Comparison of ENCODE assay signal across 24 cellular contexts in genomic region chr1:207898260-207898659, GRCh38. TPM values are rescaled to one million over a fixed set of nuclear protein-coding genes. Genes with fewer than 3 reads are reported as not detected.
"Had no signal": no experiment of that assay in that cellular context is flagged by ENCODE, and none has a peak within 500 bp of the region (broad histone marks: within the 10 kb centered on the region; RNA-seq: fewer than 3 reads in every experiment).

No MANE protein-coding gene starts in this region.

- H3K27ac ChIP-seq: body of pancreas, cardiac muscle cell, parathyroid adenoma, SJSA1 had no signal

- H3K36me3 ChIP-seq: cardiac muscle cell, left lung, SJSA1, tibial artery had no signal

- H3K9ac ChIP-seq: parathyroid adenoma had no signal

- FAIRE-seq: urothelium cell line had no signal

- H2AFZ ChIP-seq: parathyroid adenoma had no signal

- H3K4me1 ChIP-seq: body of pancreas, parathyroid adenoma, SJSA1 had no signal

- DNase-seq: activated B cell treated with CpG ODN at 0.5 μM for 24 hours; activated CD4-positive, alpha-beta T cell treated with anti-CD3 and anti-CD28 coated beads for 36 hours; activated CD4-positive, alpha-beta T cell treated with anti-CD3 and anti-CD28 coated beads, Interleukin-2, amount 50 U/mL, for 4 hours; activated CD8-positive, alpha-beta memory T cell treated with anti-CD3 and anti-CD28 coated beads for 24 hours; activated CD8-positive, alpha-beta memory T cell treated with anti-CD3 and anti-CD28 coated beads, Interleukin-2, amount 50 U/mL, for 48 hours; activated naive CD4-positive, alpha-beta T cell treated with Interleukin-2 at 50 U/mL for 16 hours; activated naive CD8-positive, alpha-beta T cell treated with anti-CD3 and anti-CD28 coated beads, Interleukin-2, amount 10 ng/mL, durations not matched to agents 7 days and 5 days; activated T-cell treated with anti-CD3 and anti-CD28 coated beads, Interleukin-2, amount 50 U/mL, for 4 hours; amniotic stem cell; body of pancreas; effector CD8-positive, alpha-beta T cell; left lung; midbrain; natural killer cell; stimulated activated CD4-positive, alpha-beta T cell treated with anti-CD3 and anti-CD28 coated beads, Interleukin-4, amount 100 ng/mL, for 24 hours; stimulated activated naive CD4-positive, alpha-beta T cell treated with Interleukin-2 at 50 U/mL for 16 hours; T1000; tibial artery had no signal

- H3K9me3 ChIP-seq: body of pancreas, left lung, SJSA1, tibial artery had no signal

- H3K79me2 ChIP-seq: parathyroid adenoma had no signal

- H3K4me3 ChIP-seq: body of pancreas, cardiac muscle cell, left lung, SJSA1, tibial artery had no signal

- ATAC-seq: activated CD4-positive, alpha-beta T cell treated with anti-CD3 and anti-CD28 coated beads for 36 hours; activated T-cell treated with anti-CD3 and anti-CD28 coated beads, Interleukin-2, amount 50 U/mL, for 4 hours; body of pancreas; left lung; natural killer cell had no signal

- H3K27me3 ChIP-seq: body of pancreas, left lung, SJSA1, tibial artery had no signal

RNA-seq across cellular contexts. Expression of gene CD34, which starts 12.7 kb away (rescaled TPM):
- total RNA-seq: activated B cell treated with CpG ODN at 0.5 μM for 24 hours; activated naive CD8-positive, alpha-beta T cell treated with anti-CD3 and anti-CD28 coated beads, Interleukin-2, amount 10 ng/mL, durations not matched to agents 7 days and 5 days; activated T-helper 2 cell treated with anti-CD3 and anti-CD28 coated beads, Interferon-gamma antibody, Interleukin-2, Interleukin-4, amounts not matched to agents 10 μg/mL and 5 μg/mL and 100 μg/mL, durations not matched to agents 14 hours and 24 hours and 36 hours; T-helper 1 cell treated with Interleukin-12 subunit alpha and Interleukin-12 subunit beta and Interleukin-4 antibody, amounts not matched to agents 30 ng/mL and 1 ng/mL, for 36 hours had no signal
